8 cellular contexts compared by ENCODE assay signal in genomic region chr19:57560049-57560491, GRCh38. TPM values are rescaled to one million over a fixed set of nuclear protein-coding genes. Genes with fewer than 3 reads are reported as not detected.
DNase-seq lines count a peak whose midpoint lies in the region; ATAC-seq and TF ChIP-seq lines count a peak whose summit lies in the region.

No MANE protein-coding gene starts in this region.

- H3K9me3 ChIP-seq in HEK293 (ENCODE audit: control insufficient read depth, insufficient read depth, low read depth, low read length) (peaks cover 6% of the 10 kb centered on the region), cardiac muscle cell (ENCODE audit: low read depth) (no peaks in the 10 kb centered on the region), sigmoid colon (peaks cover 0 to 15% (median 6%) of the 10 kb centered on the region in 4 donors)

- H3K36me3 ChIP-seq in HEK293 (ENCODE audit: control insufficient read depth in 2 of 2, insufficient read depth in 1 of 2, low read length in 2 of 2) (peaks cover 13 to 30% of the 10 kb centered on the region in 2 experiments), cardiac muscle cell (peaks cover 6% of the 10 kb centered on the region), sigmoid colon (peaks cover 5 to 15% (median 13%) of the 10 kb centered on the region in 4 donors)

- peak overlapping the region; percentile 94 for H3K27ac Mint-ChIP-seq in activated CD8-positive, alpha-beta T cell treated with anti-CD3 and anti-CD28 coated beads, Interleukin-2, amount 10 ng/mL, durations not matched to agents 7 days and 5 days

- intact Hi-C loops in sigmoid colon (cut with DNase I): loop anchor here (2.0 kb wide), 1 partner anchor 19 kb away; the partner anchor contains the start of gene ZNF416

- no peak for TF ChIP-seq CTCF in AG09309 (IDR thresholded peaks at IDR 0.05; ENCODE audit: control insufficient read depth, insufficient read depth, low read depth, low read length, missing control alignments)
- no peak for TF ChIP-seq CTCF in HEK293 (tag by site-specific recombination; IDR thresholded peaks at IDR 0.05)
- TF ChIP-seq CTCF in cardiac muscle cell (IDR thresholded peaks at IDR 0.05; ENCODE audit: low read depth, low read length): no peak
- no peak for TF ChIP-seq CTCF in sigmoid colon (IDR thresholded peaks at IDR 0.05)

- peak overlapping the region; percentile 97 for H3K4me3 Mint-ChIP-seq in activated CD8-positive, alpha-beta T cell treated with anti-CD3 and anti-CD28 coated beads, Interleukin-2, amount 10 ng/mL, durations not matched to agents 7 days and 5 days

- H3K4me1 ChIP-seq in HEK293 (ENCODE audit: control insufficient read depth, insufficient read depth, low read length) (no peaks in the 10 kb centered on the region; the same call in 1 of the 2 replicates), cardiac muscle cell (ENCODE audit: low read depth) (peaks cover 16% of the 10 kb centered on the region), sigmoid colon (peaks cover 0 to 20% (median 16%) of the 10 kb centered on the region in 4 donors)

- H3K4me3 ChIP-seq in AG09309 (ENCODE audit: control insufficient read depth, low read depth, low read length) (peak overlapping the region; percentile 91), HEK293 (ENCODE audit: low read depth, low read length) (peak overlapping the region; percentile 69), cardiac muscle cell (peak overlapping the region; percentile 84), sigmoid colon (peak overlapping the region; percentile 59 to 92 (median 88))

- peaks cover 33% of the 10 kb centered on the region for H3K9me3 Mint-ChIP-seq in activated CD8-positive, alpha-beta T cell treated with anti-CD3 and anti-CD28 coated beads, Interleukin-2, amount 10 ng/mL, durations not matched to agents 7 days and 5 days (ENCODE audit: insufficient read depth)

- CTCF ChIA-PET in HEK293 (lab: Yijun Ruan, JAX): interaction anchor here (0.7 kb wide), 2 partner anchors 107 to 157 kb away, joined by 3 read pairs; no protein-coding TSS in a partner anchor
- CTCF ChIA-PET in activated CD8-positive, alpha-beta T cell treated with anti-CD3 and anti-CD28 coated beads, Interleukin-2, amount 10 ng/mL, durations not matched to agents 7 days and 5 days (lab: Charles Lee): no interaction called here

- peak; percentile 66 for DNase-seq in AG09309 (ENCODE audit: low read depth)
- no peak for DNase-seq in activated CD8-positive, alpha-beta T cell treated with anti-CD3 and anti-CD28 coated beads, Interleukin-2, amount 10 ng/mL, durations not matched to agents 7 days and 5 days
- DNase-seq in cardiac muscle cell (ENCODE audit: low read depth in 1 of 2, low spot score in 1 of 2): peak in 1 of 2 donors; percentile 73
- no peak for DNase-seq in sigmoid colon
- DNase-seq in SHP77 treated with DMSO at 0.1 percent for 48 hours (lab: John Stamatoyannopoulos, UW): no peak
- DNase-seq in ecto neural progenitor cell (ENCODE audit: low spot score): no peak

- no peak for TF ChIP-seq POLR2A in sigmoid colon (IDR thresholded peaks at IDR 0.05)

- no peak overlapping the region for H3K27ac ChIP-seq in HEK293 (ENCODE audit: extremely low read depth, low read depth, low read length)
- no peak overlapping the region for H3K27ac ChIP-seq in cardiac muscle cell
- H3K27ac ChIP-seq in sigmoid colon: peak overlapping the region; percentile 68 to 78 (median 72)

- POLR2A ChIA-PET in HEK293 (lab: Yijun Ruan, JAX): interaction anchor here (0.6 kb wide), 1 partner anchor 60 kb away, joined by 3 read pairs; the partner anchor contains the start of gene ZNF773
- POLR2A ChIA-PET in activated CD8-positive, alpha-beta T cell treated with anti-CD3 and anti-CD28 coated beads, Interleukin-2, amount 10 ng/mL, durations not matched to agents 7 days and 5 days (lab: Charles Lee): interaction anchor here (1.1 to 1.5 kb wide), 2 partner anchors 19 to 73 kb away, joined by 3 read pairs; partner anchors contain the start of genes ZNF211 and ZNF416

- H3K36me3 Mint-ChIP-seq in activated CD8-positive, alpha-beta T cell treated with anti-CD3 and anti-CD28 coated beads, Interleukin-2, amount 10 ng/mL, durations not matched to agents 7 days and 5 days (ENCODE audit: low read depth): peaks cover 57% of the 10 kb centered on the region

- H3K27me3 ChIP-seq in cardiac muscle cell (no peaks in the 10 kb centered on the region), sigmoid colon (no peaks in the 10 kb centered on the region)

- no peak for TF ChIP-seq EP300 in sigmoid colon (IDR thresholded peaks at IDR 0.05)

- peaks cover 25% of the 10 kb centered on the region for H3K4me1 Mint-ChIP-seq in activated CD8-positive, alpha-beta T cell treated with anti-CD3 and anti-CD28 coated beads, Interleukin-2, amount 10 ng/mL, durations not matched to agents 7 days and 5 days (ENCODE audit: low read depth)

- 26 to 42% methylated on average over 23 of the region's 23 CpGs for WGBS in sigmoid colon, 2 donors

- H3K27me3 Mint-ChIP-seq in activated CD8-positive, alpha-beta T cell treated with anti-CD3 and anti-CD28 coated beads, Interleukin-2, amount 10 ng/mL, durations not matched to agents 7 days and 5 days (ENCODE audit: low read depth): no peaks in the 10 kb centered on the region

- ATAC-seq in activated CD8-positive, alpha-beta T cell treated with anti-CD3 and anti-CD28 coated beads, Interleukin-2, amount 10 ng/mL, durations not matched to agents 7 days and 5 days: peak; percentile 3
- no peak for ATAC-seq in GM19328 (IDR thresholded peaks at IDR 0.05; ENCODE audit: unreplicated experiment)

TF ChIP-seq in HEK293, 187 proteins besides CTCF, POLR2A, EP300 and RAD21 (continues in another document):
- TF ChIP-seq ZNF280C (tag by site-specific recombination; IDR thresholded peaks at IDR 0.05): no peak

RNA-seq across cellular contexts. Expression of gene ZNF550, which starts 0.4 kb away (rescaled TPM):
- total RNA-seq in activated CD8-positive, alpha-beta T cell treated with anti-CD3 and anti-CD28 coated beads, Interleukin-2, amount 10 ng/mL, durations not matched to agents 7 days and 5 days: 10 to 100 TPM; 12.6 to 13.7 TPM
- total RNA-seq in cardiac muscle cell (42.6 and 62.4 TPM in 2 replicates), sigmoid colon (1 to 10 TPM; 4.1 to 6.6 (median 5.0) TPM)
- polyA plus RNA-seq in cardiac muscle cell (9.8 and 9.9 TPM in 2 replicates), sigmoid colon (1 to 10 TPM in 2 of 3 donors, under 1 TPM in 1; 0.92 to 3.7 (median 1.2) TPM)

RNA-seq across cellular contexts. Expression of gene ZNF416, which starts 18.6 kb away (rescaled TPM):
- total RNA-seq in activated CD8-positive, alpha-beta T cell treated with anti-CD3 and anti-CD28 coated beads, Interleukin-2, amount 10 ng/mL, durations not matched to agents 7 days and 5 days: 1 to 10 TPM; 5.4 to 5.5 TPM
- total RNA-seq in cardiac muscle cell (6.8 and 7.8 TPM in 2 replicates), sigmoid colon (1 to 10 TPM; 3.1 to 5.5 (median 4.2) TPM)
- polyA plus RNA-seq in cardiac muscle cell (6.2 and 7.6 TPM in 2 replicates), sigmoid colon (1 to 10 TPM in 1 of 3 donors, under 1 TPM in 2; 0.23 to 2.2 (median 0.60) TPM)

RNA-seq across cellular contexts. Expression of gene ZIK1, which starts 23.9 kb away (rescaled TPM):
- 10 to 100 TPM; 12.1 to 12.4 TPM for total RNA-seq in activated CD8-positive, alpha-beta T cell treated with anti-CD3 and anti-CD28 coated beads, Interleukin-2, amount 10 ng/mL, durations not matched to agents 7 days and 5 days
- total RNA-seq in cardiac muscle cell (16.0 and 18.2 TPM in 2 replicates), sigmoid colon (10 to 100 TPM in 1 of 4 donors, 1 to 10 TPM in 3; 4.8 to 10.5 (median 5.9) TPM)
- polyA plus RNA-seq in cardiac muscle cell (11.7 and 13.9 TPM in 2 replicates), sigmoid colon (1 to 10 TPM in 1 of 3 donors, under 1 TPM in 2; 0.23 to 3.9 (median 0.60) TPM)

RNA-seq across cellular contexts. Expression of gene ZNF549, which starts 32.9 kb away (rescaled TPM):
- 1 to 10 TPM; 7.5 to 7.8 TPM for total RNA-seq in activated CD8-positive, alpha-beta T cell treated with anti-CD3 and anti-CD28 coated beads, Interleukin-2, amount 10 ng/mL, durations not matched to agents 7 days and 5 days
- 5.0 and 7.5 TPM in 2 replicates for total RNA-seq in cardiac muscle cell
- polyA plus RNA-seq in cardiac muscle cell: 7.5 and 10.1 TPM in 2 replicates
- total RNA-seq in sigmoid colon: 1 to 10 TPM; 4.2 to 6.4 (median 5.5) TPM
- 1 to 10 TPM in 2 of 3 donors, under 1 TPM in 1; 0.46 to 2.6 (median 1.2) TPM for polyA plus RNA-seq in sigmoid colon

RNA-seq across cellular contexts. Expression of gene ZNF530, which starts 39.6 kb away (rescaled TPM):
- total RNA-seq in activated CD8-positive, alpha-beta T cell treated with anti-CD3 and anti-CD28 coated beads, Interleukin-2, amount 10 ng/mL, durations not matched to agents 7 days and 5 days: 10 to 100 TPM; 10.7 to 10.8 TPM
- total RNA-seq in cardiac muscle cell (7.1 and 9.3 TPM in 2 replicates), sigmoid colon (10 to 100 TPM in 1 of 4 donors, 1 to 10 TPM in 3; 1.2 to 12.5 (median 3.1) TPM)
- polyA plus RNA-seq in cardiac muscle cell (6.4 and 6.5 TPM in 2 replicates), sigmoid colon (1 to 10 TPM; 1.4 to 3.3 (median 1.8) TPM)

Comparison
In these comparisons a context has a peak if more than half of its experiments do, and no peak if none do; other contexts are left out.
1. H3K27ac ChIP-seq: peak in sigmoid colon (4 of 4); none in HEK293 (single experiment) and cardiac muscle cell (single experiment).
2. Peak in every context shown above with its lines, with median percentiles within 50 percentile points of each other: H3K4me3 ChIP-seq.